1 cellular context compared by ENCODE assay signal in genomic region chr2:190792956-190793888, GRCh38.
TF ChIP-seq lines count a peak whose summit lies in the region.

No MANE protein-coding gene starts in this region.

TF ChIP-seq in IMR-90, 13 proteins besides CTCF, POLR2A, EP300 and RAD21 (continued from another document):
- TF ChIP-seq ELK1 (IDR thresholded peaks at IDR 0.05; ENCODE audit: borderline replicate concordance, low read depth, low read length) (no peak), RCOR1 (IDR thresholded peaks at IDR 0.05; ENCODE audit: insufficient replicate concordance, low read length) (no peak), NFE2L2 (IDR thresholded peaks at IDR 0.05; ENCODE audit: low read depth, low read length) (no peak)
